Comparison of ENCODE assay signal across 10 cellular contexts in genomic region chr1:114428083-114428754, GRCh38.
DNase-seq lines count a peak whose midpoint lies in the region; ATAC-seq and TF ChIP-seq lines count a peak whose summit lies in the region.
"Had no signal": no experiment of that assay in that cellular context is flagged by ENCODE, and none has a peak within 500 bp of the region (broad histone marks: within the 10 kb centered on the region; RNA-seq: fewer than 3 reads in every experiment).

No MANE protein-coding gene starts in this region.

- no peaks in the 10 kb centered on the region for H3K4me1 Mint-ChIP-seq in MCF 10A (ENCODE audit: insufficient read depth, unreplicated experiment)
- H3K4me1 Mint-ChIP-seq: activated naive CD4-positive, alpha-beta T cell treated with anti-CD3 and anti-CD28 coated beads, Interleukin-2, amount 50 U/mL, for 24 hours had no signal

- ATAC-seq in thoracic aorta (ENCODE audit: insufficient number of reproducible peaks, low FRiP score, low read depth), result no peak
- ATAC-seq in GM21528 (IDR thresholded peaks at IDR 0.05; ENCODE audit: low FRiP score, unreplicated experiment), result no peak
- no peak for ATAC-seq in GM18867 (IDR thresholded peaks at IDR 0.05; ENCODE audit: unreplicated experiment)

- CTCF ChIA-PET in MCF 10A (lab: Yijun Ruan, JAX), result interaction anchor here (0.6 to 4.4 kb wide), 15 partner anchors 10 to 613 kb away, joined by 3 to 39 read pairs (median 4); no protein-coding TSS in a partner anchor

- peak; percentile 19 for DNase-seq in MCF 10A (ENCODE audit: unreplicated experiment)
- no peak for DNase-seq in breast epithelium (ENCODE audit: low spot score in 2 of 2)
- DNase-seq in Peyer's patch, result no peak
- DNase-seq in fibroblast of gingiva (ENCODE audit: low read depth), result peak; percentile 2
- DNase-seq in thoracic aorta (ENCODE audit: low spot score), result no peak
- DNase-seq in activated CD4-positive, CD25-positive, alpha-beta regulatory T cell (lab: John Stamatoyannopoulos, UW), result no peak
- DNase-seq: retina had no signal

- intact Hi-C loops in MCF 10A (cut with micrococcal nuclease) (loop anchor here (1.0 kb wide), 1 partner anchor 82 kb away; no protein-coding TSS in a partner anchor), breast epithelium (cut with DNase I; ENCODE audit: low total_unique reads) (no loop called here)

- H3K27me3 ChIP-seq in breast epithelium (no peaks in the 10 kb centered on the region), Peyer's patch (no peaks in the 10 kb centered on the region), thoracic aorta (replicated peaks; ENCODE audit: insufficient read depth) (no peaks in the 10 kb centered on the region)

- no peaks in the 10 kb centered on the region for H3K4me1 ChIP-seq in breast epithelium
- H3K4me1 ChIP-seq in Peyer's patch, result no peaks in the 10 kb centered on the region
- H3K4me1 ChIP-seq in thoracic aorta (ENCODE audit: control insufficient read depth in 1 of 2, low read depth in 2 of 2), result no peaks in the 10 kb centered on the region

- no peaks in the 10 kb centered on the region for H3K9me3 ChIP-seq in breast epithelium
- no peaks in the 10 kb centered on the region for H3K9me3 ChIP-seq in Peyer's patch
- H3K9me3 ChIP-seq in thoracic aorta, result no peaks in the 10 kb centered on the region

- no peaks in the 10 kb centered on the region for H3K9me3 Mint-ChIP-seq in MCF 10A (ENCODE audit: unreplicated experiment)
- H3K9me3 Mint-ChIP-seq: activated naive CD4-positive, alpha-beta T cell treated with anti-CD3 and anti-CD28 coated beads, Interleukin-2, amount 50 U/mL, for 24 hours had no signal

- no peak overlapping the region for H3K4me3 Mint-ChIP-seq in MCF 10A (ENCODE audit: unreplicated experiment)
- H3K4me3 Mint-ChIP-seq: activated naive CD4-positive, alpha-beta T cell treated with anti-CD3 and anti-CD28 coated beads, Interleukin-2, amount 50 U/mL, for 24 hours had no signal

- H3K4me3 ChIP-seq in breast epithelium (no peak overlapping the region), Peyer's patch (no peak overlapping the region), thoracic aorta (no peak overlapping the region)

- POLR2A ChIA-PET in MCF 10A (lab: Yijun Ruan, JAX), result interaction anchor here (0.7 to 1.4 kb wide), 6 partner anchors 14 to 316 kb away, joined by 3 to 4 read pairs (median 3); partner anchors contain the start of gene TRIM33

- H3K27ac ChIP-seq in breast epithelium, result no peak overlapping the region
- no peak overlapping the region for H3K27ac ChIP-seq in Peyer's patch
- H3K27ac ChIP-seq in thoracic aorta, result no peak overlapping the region

- no peak for TF ChIP-seq POLR2A in breast epithelium (IDR thresholded peaks at IDR 0.05)
- no peak for TF ChIP-seq POLR2A in Peyer's patch (IDR thresholded peaks at IDR 0.05)

- no peak overlapping the region for H3K27ac Mint-ChIP-seq in MCF 10A (ENCODE audit: low read depth, unreplicated experiment)
- H3K27ac Mint-ChIP-seq: activated naive CD4-positive, alpha-beta T cell treated with anti-CD3 and anti-CD28 coated beads, Interleukin-2, amount 50 U/mL, for 24 hours had no signal

- no peaks in the 10 kb centered on the region for H3K27me3 Mint-ChIP-seq in MCF 10A (ENCODE audit: insufficient read depth, unreplicated experiment)
- H3K27me3 Mint-ChIP-seq: activated naive CD4-positive, alpha-beta T cell treated with anti-CD3 and anti-CD28 coated beads, Interleukin-2, amount 50 U/mL, for 24 hours had no signal

- peaks cover 58% of the 10 kb centered on the region for H3K36me3 Mint-ChIP-seq in MCF 10A (ENCODE audit: insufficient read depth, unreplicated experiment)

- TF ChIP-seq CTCF in MCF 10A (IDR thresholded peaks at IDR 0.05; ENCODE audit: unreplicated experiment) (peak; percentile 39), breast epithelium (IDR thresholded peaks at IDR 0.05) (no peak), Peyer's patch (IDR thresholded peaks at IDR 0.05) (peak in 4 of 6 experiments; percentile 17 to 34 (median 27)), thoracic aorta (IDR thresholded peaks at IDR 0.05) (peak; percentile 38)

- BruUV-seq in MCF 10A (replicated peaks; lab: Mats Ljungman, UMichigan), result no TSS peak

- H3K36me3 ChIP-seq in breast epithelium (no peaks in the 10 kb centered on the region), Peyer's patch (peaks cover 0 to 59% (median 0%) of the 10 kb centered on the region in 3 donors), thoracic aorta (peaks cover 10% of the 10 kb centered on the region)

Comparison
In these comparisons a context has a peak if more than half of its experiments do, and no peak if none do; other contexts are left out.
1. DNase-seq: peak in MCF 10A (single experiment) and fibroblast of gingiva (single experiment); none in breast epithelium (0 of 2), Peyer's patch (0 of 3), thoracic aorta (single experiment) and activated CD4-positive, CD25-positive, alpha-beta regulatory T cell (0 of 4).
2. CTCF ChIP-seq: peak in MCF 10A (single experiment), Peyer's patch (4 of 6) and thoracic aorta (single experiment); none in breast epithelium (0 of 3).